Comparison of ENCODE assay signal across 1 cellular context in genomic region chr10:76007206-76007605, GRCh38.
TF ChIP-seq lines count a peak whose summit lies in the region.

No MANE protein-coding gene starts in this region.

TF ChIP-seq in GM23338, 12 proteins besides CTCF, POLR2A, EP300 and RAD21:
- TF ChIP-seq, protein P1, sequence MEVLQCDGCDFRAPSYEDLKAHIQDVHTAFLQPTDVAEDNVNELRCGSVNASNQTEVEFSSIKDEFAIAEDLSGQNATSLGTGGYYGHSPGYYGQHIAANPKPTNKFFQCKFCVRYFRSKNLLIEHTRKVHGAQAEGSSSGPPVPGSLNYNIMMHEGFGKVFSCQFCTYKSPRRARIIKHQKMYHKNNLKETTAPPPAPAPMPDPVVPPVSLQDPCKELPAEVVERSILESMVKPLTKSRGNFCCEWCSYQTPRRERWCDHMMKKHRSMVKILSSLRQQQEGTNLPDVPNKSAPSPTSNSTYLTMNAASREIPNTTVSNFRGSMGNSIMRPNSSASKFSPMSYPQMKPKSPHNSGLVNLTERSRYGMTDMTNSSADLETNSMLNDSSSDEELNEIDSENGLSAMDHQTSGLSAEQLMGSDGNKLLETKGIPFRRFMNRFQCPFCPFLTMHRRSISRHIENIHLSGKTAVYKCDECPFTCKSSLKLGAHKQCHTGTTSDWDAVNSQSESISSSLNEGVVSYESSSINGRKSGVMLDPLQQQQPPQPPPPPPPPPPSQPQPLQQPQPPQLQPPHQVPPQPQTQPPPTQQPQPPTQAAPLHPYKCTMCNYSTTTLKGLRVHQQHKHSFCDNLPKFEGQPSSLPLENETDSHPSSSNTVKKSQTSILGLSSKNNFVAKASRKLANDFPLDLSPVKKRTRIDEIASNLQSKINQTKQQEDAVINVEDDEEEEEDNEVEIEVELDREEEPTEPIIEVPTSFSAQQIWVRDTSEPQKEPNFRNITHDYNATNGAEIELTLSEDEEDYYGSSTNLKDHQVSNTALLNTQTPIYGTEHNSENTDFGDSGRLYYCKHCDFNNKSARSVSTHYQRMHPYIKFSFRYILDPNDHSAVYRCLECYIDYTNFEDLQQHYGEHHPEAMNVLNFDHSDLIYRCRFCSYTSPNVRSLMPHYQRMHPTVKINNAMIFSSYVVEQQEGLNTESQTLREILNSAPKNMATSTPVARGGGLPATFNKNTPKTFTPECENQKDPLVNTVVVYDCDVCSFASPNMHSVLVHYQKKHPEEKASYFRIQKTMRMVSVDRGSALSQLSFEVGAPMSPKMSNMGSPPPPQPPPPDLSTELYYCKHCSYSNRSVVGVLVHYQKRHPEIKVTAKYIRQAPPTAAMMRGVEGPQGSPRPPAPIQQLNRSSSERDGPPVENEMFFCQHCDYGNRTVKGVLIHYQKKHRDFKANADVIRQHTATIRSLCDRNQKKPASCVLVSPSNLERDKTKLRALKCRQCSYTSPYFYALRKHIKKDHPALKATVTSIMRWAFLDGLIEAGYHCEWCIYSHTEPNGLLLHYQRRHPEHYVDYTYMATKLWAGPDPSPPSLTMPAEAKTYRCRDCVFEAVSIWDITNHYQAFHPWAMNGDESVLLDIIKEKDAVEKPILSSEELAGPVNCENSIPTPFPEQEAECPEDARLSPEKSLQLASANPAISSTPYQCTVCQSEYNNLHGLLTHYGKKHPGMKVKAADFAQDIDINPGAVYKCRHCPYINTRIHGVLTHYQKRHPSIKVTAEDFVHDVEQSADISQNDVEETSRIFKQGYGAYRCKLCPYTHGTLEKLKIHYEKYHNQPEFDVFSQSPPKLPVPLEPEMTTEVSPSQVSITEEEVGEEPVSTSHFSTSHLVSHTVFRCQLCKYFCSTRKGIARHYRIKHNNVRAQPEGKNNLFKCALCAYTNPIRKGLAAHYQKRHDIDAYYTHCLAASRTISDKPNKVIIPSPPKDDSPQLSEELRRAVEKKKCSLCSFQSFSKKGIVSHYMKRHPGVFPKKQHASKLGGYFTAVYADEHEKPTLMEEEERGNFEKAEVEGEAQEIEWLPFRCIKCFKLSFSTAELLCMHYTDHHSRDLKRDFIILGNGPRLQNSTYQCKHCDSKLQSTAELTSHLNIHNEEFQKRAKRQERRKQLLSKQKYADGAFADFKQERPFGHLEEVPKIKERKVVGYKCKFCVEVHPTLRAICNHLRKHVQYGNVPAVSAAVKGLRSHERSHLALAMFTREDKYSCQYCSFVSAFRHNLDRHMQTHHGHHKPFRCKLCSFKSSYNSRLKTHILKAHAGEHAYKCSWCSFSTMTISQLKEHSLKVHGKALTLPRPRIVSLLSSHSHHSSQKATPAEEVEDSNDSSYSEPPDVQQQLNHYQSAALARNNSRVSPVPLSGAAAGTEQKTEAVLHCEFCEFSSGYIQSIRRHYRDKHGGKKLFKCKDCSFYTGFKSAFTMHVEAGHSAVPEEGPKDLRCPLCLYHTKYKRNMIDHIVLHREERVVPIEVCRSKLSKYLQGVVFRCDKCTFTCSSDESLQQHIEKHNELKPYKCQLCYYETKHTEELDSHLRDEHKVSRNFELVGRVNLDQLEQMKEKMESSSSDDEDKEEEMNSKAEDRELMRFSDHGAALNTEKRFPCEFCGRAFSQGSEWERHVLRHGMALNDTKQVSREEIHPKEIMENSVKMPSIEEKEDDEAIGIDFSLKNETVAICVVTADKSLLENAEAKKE (CRISPR knock-in tag; IDR thresholded peaks at IDR 0.05), result no peak
- no peak for TF ChIP-seq POLR2AphosphoS5 (IDR thresholded peaks at IDR 0.05; ENCODE audit: low read depth)
- no peak for TF ChIP-seq STAT1 (IDR thresholded peaks at IDR 0.05; ENCODE audit: unreplicated experiment)
- no peak for TF ChIP-seq ZNF331 (CRISPR knock-in tag; IDR thresholded peaks at IDR 0.05; ENCODE audit: low read depth)
- no peak for TF ChIP-seq NANOG (IDR thresholded peaks at IDR 0.05; ENCODE audit: borderline replicate concordance)
- no peak for TF ChIP-seq JUNB (IDR thresholded peaks at IDR 0.05; ENCODE audit: unreplicated experiment)
- no peak for TF ChIP-seq ZNF114 (CRISPR knock-in tag; IDR thresholded peaks at IDR 0.05)
- TF ChIP-seq ETS1 (IDR thresholded peaks at IDR 0.05), result no peak
- TF ChIP-seq EZH2 (IDR thresholded peaks at IDR 0.05; ENCODE audit: low read depth, unreplicated experiment), result no peak
- no peak for TF ChIP-seq CREB1 (CRISPR knock-in tag; IDR thresholded peaks at IDR 0.05; ENCODE audit: low read depth)
- TF ChIP-seq EZH2phosphoT487 (IDR thresholded peaks at IDR 0.05; ENCODE audit: unreplicated experiment), result no peak
- TF ChIP-seq REST (IDR thresholded peaks at IDR 0.05; ENCODE audit: unreplicated experiment), result no peak
